11 cellular contexts compared by ENCODE assay signal in genomic region chr19:18190278-18190677, GRCh38. TPM values are rescaled to one million over a fixed set of nuclear protein-coding genes. Genes with fewer than 3 reads are reported as not detected.
DNase-seq lines count a peak whose midpoint lies in the region; ATAC-seq and TF ChIP-seq lines count a peak whose summit lies in the region.
"Had no signal": no experiment of that assay in that cellular context is flagged by ENCODE, and none has a peak within 500 bp of the region (broad histone marks: within the 10 kb centered on the region; RNA-seq: fewer than 3 reads in every experiment).

No MANE protein-coding gene starts in this region.

- H3K36me3 Mint-ChIP-seq in IgD-negative memory B cell: peaks cover 2% of the 10 kb centered on the region
- peaks cover 16% of the 10 kb centered on the region for H3K36me3 Mint-ChIP-seq in dendritic cell treated with granulocyte-macrophage colony-stimulating factor and Interleukin-4, amounts not matched to agents 40 ng/mL and 50 ng/mL, for 4 days (ENCODE audit: low read depth)

- H3K9me3 Mint-ChIP-seq in IgD-negative memory B cell: no peaks in the 10 kb centered on the region
- H3K9me3 Mint-ChIP-seq in dendritic cell treated with granulocyte-macrophage colony-stimulating factor and Interleukin-4, amounts not matched to agents 40 ng/mL and 50 ng/mL, for 4 days: no peaks in the 10 kb centered on the region

- peaks cover 18 to 29% (median 28%) of the 10 kb centered on the region in 3 donors for H3K4me1 Mint-ChIP-seq in IgD-negative memory B cell
- peaks cover 17% of the 10 kb centered on the region for H3K4me1 Mint-ChIP-seq in dendritic cell treated with granulocyte-macrophage colony-stimulating factor and Interleukin-4, amounts not matched to agents 40 ng/mL and 50 ng/mL, for 4 days (ENCODE audit: low read depth)

- ATAC-seq in GM21786 (IDR thresholded peaks at IDR 0.05; ENCODE audit: unreplicated experiment): no peak

- in situ Hi-C loops in KBM-7 (cut with MboI; ENCODE audit: low pct_unique_long_range_greater_than_20kb, low sequenced_read_pairs): no loop called here

- TF ChIP-seq CTCF in C4-2B (conservative IDR thresholded peaks at IDR 0.05): no peak

- intact Hi-C loops in dendritic cell treated with granulocyte-macrophage colony-stimulating factor and Interleukin-4, amounts not matched to agents 40 ng/mL and 50 ng/mL, for 4 days (cut with micrococcal nuclease): no loop called here

- peak overlapping the region; percentile 88; the same call in 1 of the 2 replicates for H3K27ac ChIP-seq in C4-2B
- H3K27ac ChIP-seq: Peyer's patch had no signal

- peak overlapping the region in 1 of 4 donors; percentile 18 for H3K4me3 Mint-ChIP-seq in IgD-negative memory B cell
- no peak overlapping the region for H3K4me3 Mint-ChIP-seq in dendritic cell treated with granulocyte-macrophage colony-stimulating factor and Interleukin-4, amounts not matched to agents 40 ng/mL and 50 ng/mL, for 4 days

- H3K27me3 Mint-ChIP-seq in IgD-negative memory B cell: no peaks in the 10 kb centered on the region
- no peaks in the 10 kb centered on the region for H3K27me3 Mint-ChIP-seq in dendritic cell treated with granulocyte-macrophage colony-stimulating factor and Interleukin-4, amounts not matched to agents 40 ng/mL and 50 ng/mL, for 4 days

- DNase-seq in NCI-H1105 treated with DMSO at 0.1 percent for 48 hours (lab: John Stamatoyannopoulos, UW): no peak
- DNase-seq in KBM-7: no peak
- DNase-seq: C1 segment of cervical spinal cord, DND-41, NCI-H1694 treated with DMSO at 0.1 percent for 48 hours, Peyer's patch, Right ventricle myocardium superior had no signal

- peak overlapping the region in 2 of 3 donors; percentile 43 to 50 for H3K27ac Mint-ChIP-seq in IgD-negative memory B cell
- H3K27ac Mint-ChIP-seq in dendritic cell treated with granulocyte-macrophage colony-stimulating factor and Interleukin-4, amounts not matched to agents 40 ng/mL and 50 ng/mL, for 4 days: peak overlapping the region; percentile 46

RNA-seq across cellular contexts. Expression of gene MPV17L2, which starts 2.7 kb away (rescaled TPM):
- polyA plus RNA-seq in IgD-negative memory B cell: 16.6 TPM

RNA-seq across cellular contexts. Expression of gene RAB3A, which starts 13.6 kb away (rescaled TPM):
- 1.5 TPM for polyA plus RNA-seq in IgD-negative memory B cell

RNA-seq across cellular contexts. Expression of gene IFI30, which starts 16.7 kb away (rescaled TPM):
- polyA plus RNA-seq in IgD-negative memory B cell: 473 TPM

RNA-seq across cellular contexts. Expression of gene PDE4C, which starts 36.0 kb away (rescaled TPM):
- polyA plus RNA-seq in IgD-negative memory B cell: not detected

RNA-seq across cellular contexts. Expression of gene PIK3R2, which starts 37.3 kb away (rescaled TPM):
- 2.1 TPM for polyA plus RNA-seq in IgD-negative memory B cell
